23 cellular contexts compared by ENCODE assay signal in the genomic region with DNA sequence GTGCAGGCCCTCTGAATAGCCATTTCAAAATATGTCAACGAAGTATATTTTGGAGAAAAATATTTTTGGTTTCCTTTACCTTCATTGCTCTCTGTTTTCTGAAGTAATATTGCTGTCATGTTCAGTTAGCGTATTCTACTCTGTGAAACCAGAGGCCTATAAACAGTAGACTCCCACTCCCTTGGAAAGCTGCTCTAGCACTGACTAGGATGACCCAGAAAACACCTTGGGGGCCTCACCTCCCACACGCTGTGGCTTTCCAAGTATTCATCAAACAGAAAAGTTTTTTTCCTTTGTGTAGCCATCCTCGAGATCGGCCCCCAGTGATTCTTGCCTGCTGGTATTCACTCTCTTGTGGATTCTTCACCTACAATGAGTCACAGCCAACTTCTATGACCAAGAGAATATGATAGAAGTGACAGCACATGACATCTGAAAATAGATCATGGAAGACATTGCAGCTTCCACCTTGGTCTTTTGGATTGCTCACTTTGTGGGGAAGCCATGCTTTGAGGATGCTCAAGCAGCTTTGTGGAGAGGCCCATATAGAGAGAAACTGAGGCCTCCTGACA. TPM values are rescaled to one million over a fixed set of nuclear protein-coding genes. Genes with fewer than 3 reads are reported as not detected.
DNase-seq lines count a peak whose midpoint lies in the region; ATAC-seq and TF ChIP-seq lines count a peak whose summit lies in the region.
"Had no signal": no experiment of that assay in that cellular context is flagged by ENCODE, and none has a peak within 500 bp of the region (broad histone marks: within the 10 kb centered on the region; RNA-seq: fewer than 3 reads in every experiment).

No MANE protein-coding gene starts in this region.

- H3K9ac ChIP-seq in mammary epithelial cell (ENCODE audit: insufficient read depth, low read length): no peak overlapping the region

- dilution Hi-C loops in mammary epithelial cell (cut with HindIII; ENCODE audit: low sequenced_read_pairs): no loop called here

- no peaks in the 10 kb centered on the region for H3K36me3 ChIP-seq in mammary epithelial cell (ENCODE audit: insufficient read depth, low read length)

- no peaks in the 10 kb centered on the region for H4K20me1 ChIP-seq in mammary epithelial cell (ENCODE audit: insufficient read depth, low read length)

- H2AFZ ChIP-seq in mammary epithelial cell (ENCODE audit: low read depth, low read length): no peak overlapping the region
- H2AFZ ChIP-seq: GM23338 had no signal

- peaks cover 6% of the 10 kb centered on the region for H3K4me1 Mint-ChIP-seq in MCF 10A (ENCODE audit: insufficient read depth, unreplicated experiment)
- no peaks in the 10 kb centered on the region for H3K4me1 Mint-ChIP-seq in activated T-helper 17 cell treated with anti-CD3 and anti-CD28 coated beads, Interleukin-2, amount 50 U/mL, for 72 hours
- H3K4me1 Mint-ChIP-seq in stimulated activated effector memory CD8-positive, alpha-beta T cell treated with anti-CD3 and anti-CD28 coated beads, Interleukin-12 subunit alpha, Interleukin-12 subunit beta, amount 100 ng/mL, for 72 hours: no peaks in the 10 kb centered on the region
- H3K4me1 Mint-ChIP-seq: CD4-positive, alpha-beta memory T cell had no signal

- H3K9me3 ChIP-seq in mammary epithelial cell (replicated peaks; ENCODE audit: insufficient read depth, low read length): no peaks in the 10 kb centered on the region

- no peak overlapping the region for H3K4me3 ChIP-seq in mammary epithelial cell (replicated peaks in 1 of 3; ENCODE audit: insufficient read depth in 1 of 3, low read depth in 2 of 3, low read length in 3 of 3)
- H3K4me3 ChIP-seq: GM23338 had no signal

- WGBS in mammary epithelial cell (ENCODE audit: low coverage, missing lambda C conversion rate): 22% methylated on average over 5 of the region's 5 CpGs

- no peaks in the 10 kb centered on the region for H3K36me3 Mint-ChIP-seq in MCF 10A (ENCODE audit: insufficient read depth, unreplicated experiment)
- H3K36me3 Mint-ChIP-seq in activated T-helper 17 cell treated with anti-CD3 and anti-CD28 coated beads, Interleukin-2, amount 50 U/mL, for 72 hours (ENCODE audit: low read depth): no peaks in the 10 kb centered on the region
- H3K36me3 Mint-ChIP-seq in stimulated activated effector memory CD8-positive, alpha-beta T cell treated with anti-CD3 and anti-CD28 coated beads, Interleukin-12 subunit alpha, Interleukin-12 subunit beta, amount 100 ng/mL, for 72 hours: no peaks in the 10 kb centered on the region
- H3K36me3 Mint-ChIP-seq: CD4-positive, alpha-beta memory T cell had no signal

- ATAC-seq in activated T-helper 17 cell treated with anti-CD3 and anti-CD28 coated beads, Interleukin-2, amount 50 U/mL, for 72 hours (replicated peaks): peak; percentile 75
- ATAC-seq in stimulated activated effector memory CD8-positive, alpha-beta T cell treated with anti-CD3 and anti-CD28 coated beads, Interleukin-12 subunit alpha, Interleukin-12 subunit beta, amount 100 ng/mL, for 72 hours: peak; percentile 71
- ATAC-seq: GM23338, HCT116 had no signal

- H3K4me3 Mint-ChIP-seq in MCF 10A (ENCODE audit: unreplicated experiment): no peak overlapping the region
- H3K4me3 Mint-ChIP-seq in activated T-helper 17 cell treated with anti-CD3 and anti-CD28 coated beads, Interleukin-2, amount 50 U/mL, for 72 hours: no peak overlapping the region
- no peak overlapping the region for H3K4me3 Mint-ChIP-seq in stimulated activated effector memory CD8-positive, alpha-beta T cell treated with anti-CD3 and anti-CD28 coated beads, Interleukin-12 subunit alpha, Interleukin-12 subunit beta, amount 100 ng/mL, for 72 hours
- H3K4me3 Mint-ChIP-seq: CD4-positive, alpha-beta memory T cell; GM23338; H9 had no signal

- no peaks in the 10 kb centered on the region for H3K9me3 Mint-ChIP-seq in MCF 10A (ENCODE audit: unreplicated experiment)
- peaks cover 4% of the 10 kb centered on the region for H3K9me3 Mint-ChIP-seq in activated T-helper 17 cell treated with anti-CD3 and anti-CD28 coated beads, Interleukin-2, amount 50 U/mL, for 72 hours
- no peaks in the 10 kb centered on the region for H3K9me3 Mint-ChIP-seq in stimulated activated effector memory CD8-positive, alpha-beta T cell treated with anti-CD3 and anti-CD28 coated beads, Interleukin-12 subunit alpha, Interleukin-12 subunit beta, amount 100 ng/mL, for 72 hours
- H3K9me3 Mint-ChIP-seq: GM23338 had no signal

- intact Hi-C loops in mammary epithelial cell (cut with micrococcal nuclease) (no loop called here), MCF 10A (cut with micrococcal nuclease) (no loop called here)

- H3K27ac ChIP-seq in mammary epithelial cell (ENCODE audit: insufficient read depth, low read depth, low read length): no peak overlapping the region

- H3K27ac Mint-ChIP-seq in MCF 10A (ENCODE audit: low read depth, unreplicated experiment): no peak overlapping the region
- H3K27ac Mint-ChIP-seq in activated T-helper 17 cell treated with anti-CD3 and anti-CD28 coated beads, Interleukin-2, amount 50 U/mL, for 72 hours: no peak overlapping the region
- no peak overlapping the region for H3K27ac Mint-ChIP-seq in stimulated activated effector memory CD8-positive, alpha-beta T cell treated with anti-CD3 and anti-CD28 coated beads, Interleukin-12 subunit alpha, Interleukin-12 subunit beta, amount 100 ng/mL, for 72 hours
- H3K27ac Mint-ChIP-seq: CD4-positive, alpha-beta memory T cell; GM23338; H9 had no signal

- POLR2A ChIA-PET in MCF 10A (lab: Yijun Ruan, JAX): interaction anchor here (0.5 kb wide), 1 partner anchor 36 kb away, joined by 3 read pairs; no protein-coding TSS in a partner anchor

- H3K4me2 ChIP-seq in mammary epithelial cell (ENCODE audit: insufficient read depth, low read depth, low read length): no peak overlapping the region
- H3K4me2 ChIP-seq: GM23338 had no signal

- H3K79me2 ChIP-seq in mammary epithelial cell (ENCODE audit: insufficient read depth, low read length): no peaks in the 10 kb centered on the region

- in situ Hi-C loops in mammary epithelial cell (cut with MboI; ENCODE audit: low sequenced_read_pairs in 2 of 2): no loop called here

- BruUV-seq in mammary epithelial cell (replicated peaks; lab: Mats Ljungman, UMichigan) (no TSS peak), MCF 10A (replicated peaks; lab: Mats Ljungman, UMichigan) (no TSS peak)

- CTCF ChIA-PET in mammary epithelial cell (lab: Charles Lee; ENCODE audit: low non-redundant PET) (no interaction called here), MCF 10A (lab: Yijun Ruan, JAX) (no interaction called here)

- H3K27me3 Mint-ChIP-seq in MCF 10A (ENCODE audit: insufficient read depth, unreplicated experiment): no peaks in the 10 kb centered on the region
- H3K27me3 Mint-ChIP-seq in activated T-helper 17 cell treated with anti-CD3 and anti-CD28 coated beads, Interleukin-2, amount 50 U/mL, for 72 hours: peaks cover 8% of the 10 kb centered on the region

- no peaks in the 10 kb centered on the region for H3K27me3 ChIP-seq in mammary epithelial cell (ENCODE audit: insufficient read depth, low read length)

- DNase-seq in mammary epithelial cell (peak; percentile 6), MCF 10A (ENCODE audit: unreplicated experiment) (no peak), kidney tubule cell (ENCODE audit: low spot score) (peak; percentile 32), mucosa of gallbladder (ENCODE audit: low spot score) (no peak)
- DNase-seq in stimulated activated effector memory CD8-positive, alpha-beta T cell treated with anti-CD3 and anti-CD28 coated beads, Interleukin-12 subunit alpha, Interleukin-12 subunit beta, amount 100 ng/mL, for 72 hours (ENCODE audit: low spot score in 2 of 2): no peak
- DNase-seq in stimulated activated CD4-positive, alpha-beta T cell treated with anti-CD3 and anti-CD28 coated beads, Interleukin-2, amount 100 ng/mL, for 48 hours: no peak
- DNase-seq: C1 segment of cervical spinal cord; Calu3; CD4-positive, alpha-beta memory T cell; COR-L47; DMS53; DMS79 treated with DMSO at 0.1 percent for 48 hours; GF-D8; H9 had no signal

- TF ChIP-seq CTCF in mammary epithelial cell (conservative IDR thresholded peaks at IDR 0.05 in 1 of 2, IDR thresholded peaks at IDR 0.05 in 1 of 2; ENCODE audit: extremely low read depth in 1 of 2, insufficient read depth in 1 of 2, low read depth in 1 of 2, low read length in 2 of 2): no peak
- no peak for TF ChIP-seq CTCF in MCF 10A (IDR thresholded peaks at IDR 0.05; ENCODE audit: unreplicated experiment)

- peaks cover 8% of the 10 kb centered on the region for H3K4me1 ChIP-seq in mammary epithelial cell (ENCODE audit: insufficient read depth, low read length)

RNA-seq across cellular contexts. Expression of a gene that starts 28.9 kb away (rescaled TPM):
- total RNA-seq in mammary epithelial cell (not detected), MCF 10A (2022) (not detected in 2 replicates), mucosa of gallbladder (not detected)
- polyA plus RNA-seq in mammary epithelial cell: not detected
- polyA minus RNA-seq in mammary epithelial cell: not detected
- total RNA-seq in activated T-helper 17 cell treated with anti-CD3 and anti-CD28 coated beads, Interleukin-2, amount 50 U/mL, for 72 hours: not detected
- total RNA-seq: A172; A673; Calu3; CD4-positive, alpha-beta memory T cell; Daoy; G401; GM23338; H4; H9 had no signal
- polyA plus RNA-seq: BJ; CD4-positive, alpha-beta memory T cell; GM23338 had no signal

Comparison
In these comparisons a context has a peak if more than half of its experiments do, and no peak if none do; other contexts are left out.
1. DNase-seq: peak in mammary epithelial cell (single experiment) and kidney tubule cell (single experiment); none in MCF 10A (single experiment), stimulated activated effector memory CD8-positive, alpha-beta T cell treated with anti-CD3 and anti-CD28 coated beads, Interleukin-12 subunit alpha, Interleukin-12 subunit beta, amount 100 ng/mL, for 72 hours (0 of 2), stimulated activated CD4-positive, alpha-beta T cell treated with anti-CD3 and anti-CD28 coated beads, Interleukin-2, amount 100 ng/mL, for 48 hours (0 of 2) and mucosa of gallbladder (single experiment).